ENCODE assay signal across 7 cellular contexts in genomic region chr21:22311741-22312462, GRCh38.
"Had no signal": no experiment of that assay in that cellular context is flagged by ENCODE, and none has a peak within 500 bp of the region (broad histone marks: within the 10 kb centered on the region; RNA-seq: fewer than 3 reads in every experiment).

No MANE protein-coding gene starts in this region.

- H2AFZ ChIP-seq: GM23338 had no signal

- H3K27ac Mint-ChIP-seq: GM23338, H9, IgD-negative memory B cell had no signal

- H3K36me3 Mint-ChIP-seq: IgD-negative memory B cell had no signal

- DNase-seq: H9, HCEC 1CT had no signal

- FAIRE-seq: H1, H54, HTR-8/SVneo had no signal

- H3K4me1 Mint-ChIP-seq: H9, IgD-negative memory B cell had no signal

- H3K4me3 ChIP-seq: GM23338 had no signal

- H3K27me3 Mint-ChIP-seq: IgD-negative memory B cell had no signal

- ATAC-seq: GM23338 had no signal

- H3K4me3 Mint-ChIP-seq: GM23338, H9 had no signal

- H3K4me2 ChIP-seq: GM23338 had no signal
